Comparison of ENCODE assay signal across 31 cellular contexts in the genomic region with DNA sequence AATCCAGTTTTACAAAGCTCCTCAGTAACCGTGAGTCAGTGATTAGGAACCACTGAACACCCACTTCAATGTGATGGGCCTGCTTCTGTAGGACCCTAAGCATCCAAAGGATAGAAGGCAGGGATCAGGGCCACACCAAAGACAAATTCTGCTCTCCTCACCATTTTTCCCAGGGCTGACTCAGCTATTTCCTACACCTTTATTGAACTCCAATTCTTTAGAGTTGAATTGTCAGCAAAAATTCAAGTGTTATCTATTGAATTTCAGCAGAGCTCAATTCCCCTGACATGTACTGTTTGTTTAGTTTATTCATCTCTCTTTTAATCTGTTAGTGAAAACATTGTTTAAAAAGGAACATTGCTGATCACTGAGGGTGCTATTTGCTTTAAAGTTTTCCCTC.
"Had no signal": no experiment of that assay in that cellular context is flagged by ENCODE, and none has a peak within 500 bp of the region (broad histone marks: within the 10 kb centered on the region; RNA-seq: fewer than 3 reads in every experiment).

No MANE protein-coding gene starts in this region.

- H3K27me3 Mint-ChIP-seq: activated CD8-positive, alpha-beta T cell treated with anti-CD3 and anti-CD28 coated beads for 36 hours had no signal

- H3K27ac Mint-ChIP-seq: activated CD8-positive, alpha-beta T cell treated with anti-CD3 and anti-CD28 coated beads for 36 hours; activated naive CD4-positive, alpha-beta T cell treated with anti-CD3 and anti-CD28 coated beads, Interleukin-2, amount 50 U/mL, for 24 hours; activated T-cell treated with anti-CD3 and anti-CD28 coated beads, Interleukin-2, amount 50 U/mL, for 72 hours; activated T-helper 17 cell treated with anti-CD3 and anti-CD28 coated beads, Interleukin-2, amount 50 U/mL, for 72 hours had no signal

- H3K4me3 ChIP-seq: adrenal gland, body of pancreas, SJCRH30, SK-N-MC had no signal

- H3K4me3 Mint-ChIP-seq: activated CD8-positive, alpha-beta T cell treated with anti-CD3 and anti-CD28 coated beads for 36 hours; activated naive CD4-positive, alpha-beta T cell treated with anti-CD3 and anti-CD28 coated beads, Interleukin-2, amount 50 U/mL, for 24 hours; activated T-cell treated with anti-CD3 and anti-CD28 coated beads, Interleukin-2, amount 50 U/mL, for 72 hours; activated T-helper 17 cell treated with anti-CD3 and anti-CD28 coated beads, Interleukin-2, amount 50 U/mL, for 72 hours had no signal

- H3K4me1 Mint-ChIP-seq: activated naive CD4-positive, alpha-beta T cell treated with anti-CD3 and anti-CD28 coated beads, Interleukin-2, amount 50 U/mL, for 24 hours; activated T-helper 17 cell treated with anti-CD3 and anti-CD28 coated beads, Interleukin-2, amount 50 U/mL, for 72 hours had no signal

- H3K9me3 ChIP-seq: adrenal gland, body of pancreas, SJCRH30 had no signal

- H3K36me3 Mint-ChIP-seq: activated naive CD4-positive, alpha-beta T cell treated with anti-CD3 and anti-CD28 coated beads, Interleukin-2, amount 50 U/mL, for 24 hours had no signal

- FAIRE-seq: astrocyte, bronchial epithelial cell had no signal

- H3K4me1 ChIP-seq: adrenal gland, body of pancreas, SJCRH30 had no signal

- ATAC-seq: activated CD8-positive, alpha-beta T cell treated with anti-CD3 and anti-CD28 coated beads for 36 hours; activated T-cell treated with anti-CD3 and anti-CD28 coated beads, Interleukin-2, amount 50 U/mL, for 72 hours; activated T-helper 17 cell treated with anti-CD3 and anti-CD28 coated beads, Interleukin-2, amount 50 U/mL, for 72 hours; body of pancreas; Panc1 had no signal

- H3K27me3 ChIP-seq: adrenal gland, body of pancreas, SJCRH30 had no signal

- H3K36me3 ChIP-seq: adrenal gland, SJCRH30, WERI-Rb-1 had no signal

- H3K27ac ChIP-seq: adrenal gland, body of pancreas, SJCRH30, SK-N-MC, WERI-Rb-1 had no signal

- DNase-seq: activated CD4-positive, alpha-beta T cell treated with anti-CD3 and anti-CD28 coated beads for 1 hour; activated CD4-positive, alpha-beta T cell treated with anti-CD3 and anti-CD28 coated beads for 48 hours; activated CD4-positive, alpha-beta T cell treated with anti-CD3 and anti-CD28 coated beads, Interleukin-2, amount 50 U/mL, for 4 hours; activated CD4-positive, CD25-positive, alpha-beta regulatory T cell; activated CD8-positive, alpha-beta T cell treated with anti-CD3 and anti-CD28 coated beads for 36 hours; activated effector memory CD4-positive, alpha-beta T cell treated with anti-CD3 and anti-CD28 coated beads, Interleukin-2, amount 50 U/mL, for 16 hours; activated naive CD4-positive, alpha-beta T cell treated with Interleukin-2 at 50 U/mL for 16 hours; activated T-cell treated with anti-CD3 and anti-CD28 coated beads, Interleukin-2, amount 50 U/mL, for 1 hour; activated T-cell treated with anti-CD3 and anti-CD28 coated beads, Interleukin-2, amount 50 U/mL, for 72 hours; adrenal gland; body of pancreas; cerebellar nuclear complex; MM.1S; MV-4-11; NCI-H1092; NCI-H1436 treated with DMSO at 0.1 percent for 48 hours; NCI-H1694 treated with DMSO at 0.1 percent for 48 hours; NCI-H2029; NCI-H2171 treated with DMSO at 0.1 percent for 48 hours; NCI-H2227 treated with DMSO at 0.1 percent for 48 hours; NCI-H524 treated with DMSO at 0.1 percent for 48 hours; SHP77; SJCRH30; T1000; WERI-Rb-1 had no signal

- H3K9me3 Mint-ChIP-seq: activated CD8-positive, alpha-beta T cell treated with anti-CD3 and anti-CD28 coated beads for 36 hours; activated naive CD4-positive, alpha-beta T cell treated with anti-CD3 and anti-CD28 coated beads, Interleukin-2, amount 50 U/mL, for 24 hours; activated T-helper 17 cell treated with anti-CD3 and anti-CD28 coated beads, Interleukin-2, amount 50 U/mL, for 72 hours had no signal
